Comparison of ENCODE assay signal across 9 cellular contexts in genomic region chr11:31798057-31799035, GRCh38. TPM values are rescaled to one million over a fixed set of nuclear protein-coding genes. Genes with fewer than 3 reads are reported as not detected.
A peak's percentile ranks its signal among the peaks of the same experiment; 100 is the strongest.
DNase-seq lines count a peak whose midpoint lies in the region; ATAC-seq, FAIRE-seq and TF ChIP-seq lines count a peak whose summit lies in the region.
"Had no signal": no experiment of that assay in that cellular context is flagged by ENCODE, and none has a peak within 500 bp of the region (broad histone marks: within the 10 kb centered on the region; RNA-seq: fewer than 3 reads in every experiment).

No MANE protein-coding gene starts in this region.

- H3K27me3 ChIP-seq in keratinocyte (ENCODE audit: control insufficient read depth, extremely low read depth, insufficient read depth, low read length) (peaks cover 72% of the 10 kb centered on the region), HAP-1 (ENCODE audit: low read depth) (no peaks in the 10 kb centered on the region)

- dilution Hi-C loops in keratinocyte (cut with MboI; ENCODE audit: extremely low pct_ligation_motif_present, low sequenced_read_pairs) = no loop called here

- in situ Hi-C loops in ACHN (cut with HindIII; ENCODE audit: low pct_ligation_motif_present, low pct_unique_long_range_greater_than_20kb, low sequenced_read_pairs) (no loop called here), HAP-1 (cut with MboI; ENCODE audit: low sequenced_read_pairs) (no loop called here)

- H3K9ac ChIP-seq in keratinocyte (ENCODE audit: control insufficient read depth, extremely low read depth, insufficient read depth, low read length) = no peak overlapping the region

- TF ChIP-seq CTCF in AG09319 (IDR thresholded peaks at IDR 0.05; ENCODE audit: low read depth, low read length) = peak; percentile 29
- peak; percentile 11 for TF ChIP-seq CTCF in GM20000 (IDR thresholded peaks at IDR 0.05; ENCODE audit: extremely low read depth, missing control alignments)
- peak; percentile 26 to 40 (median 28) for TF ChIP-seq CTCF in keratinocyte (optimal IDR thresholded peaks at IDR 0.05 in 1 of 3, IDR thresholded peaks at IDR 0.05 in 1 of 3, conservative IDR thresholded peaks at IDR 0.05 in 1 of 3; ENCODE audit: extremely low read depth in 1 of 3, insufficient read depth in 2 of 3, low read length in 3 of 3)

- peak overlapping the region in 1 of 3 experiments; percentile 20 for H3K4me3 ChIP-seq in keratinocyte (ENCODE audit: control insufficient read depth in 2 of 3, extremely low read depth in 1 of 3, insufficient read depth in 2 of 3, low read depth in 1 of 3, low read length in 3 of 3)
- H3K4me3 ChIP-seq in HAP-1 = no peak overlapping the region

- no peaks in the 10 kb centered on the region for H3K79me2 ChIP-seq in keratinocyte (ENCODE audit: control insufficient read depth, insufficient read depth, low read length)

- DNase-seq in AG09319 (ENCODE audit: extremely low read depth, low read depth) = no peak
- DNase-seq in GM20000 (ENCODE audit: low spot score) = peak; percentile 66
- no peak for DNase-seq in activated naive CD8-positive, alpha-beta T cell treated with anti-CD3 and anti-CD28 coated beads for 36 hours
- no peak for DNase-seq in keratinocyte (ENCODE audit: low read depth, low spot score)
- DNase-seq in ACHN = no peak
- DNase-seq in HPDE6-E6E7 (ENCODE audit: extremely low spot score) = no peak
- DNase-seq in HAP-1 (ENCODE audit: low spot score in 2 of 2) = no peak

- H3K4me1 ChIP-seq in keratinocyte (ENCODE audit: control insufficient read depth, extremely low read depth, insufficient read depth, low read length) (peaks cover 4% of the 10 kb centered on the region), HAP-1 (no peaks in the 10 kb centered on the region)

- peaks cover 25% of the 10 kb centered on the region for H3K9me3 Mint-ChIP-seq in activated naive CD8-positive, alpha-beta T cell treated with anti-CD3 and anti-CD28 coated beads for 36 hours

- H4K20me1 ChIP-seq in keratinocyte (ENCODE audit: control insufficient read depth, extremely low read depth, insufficient read depth, low read length) = no peaks in the 10 kb centered on the region

- H3K9me3 ChIP-seq in keratinocyte (ENCODE audit: control insufficient read depth, low read depth, low read length) (no peaks in the 10 kb centered on the region), HAP-1 (no peaks in the 10 kb centered on the region)

- no peak overlapping the region for H3K27ac ChIP-seq in keratinocyte (ENCODE audit: control insufficient read depth, insufficient read depth, low read length)

- ATAC-seq in GM21528 (IDR thresholded peaks at IDR 0.05; ENCODE audit: low FRiP score, unreplicated experiment) = no peak

- H3K4me3 Mint-ChIP-seq in activated naive CD8-positive, alpha-beta T cell treated with anti-CD3 and anti-CD28 coated beads for 36 hours = peak overlapping the region; percentile 42

- H3K27me3 Mint-ChIP-seq in activated naive CD8-positive, alpha-beta T cell treated with anti-CD3 and anti-CD28 coated beads for 36 hours = peaks cover 99% of the 10 kb centered on the region

- peak overlapping the region; percentile 70 for H3K27ac Mint-ChIP-seq in activated naive CD8-positive, alpha-beta T cell treated with anti-CD3 and anti-CD28 coated beads for 36 hours

- FAIRE-seq in keratinocyte (lab: Jason Lieb, UNC) = no peak

- H3K4me2 ChIP-seq in keratinocyte (ENCODE audit: control insufficient read depth, extremely low read depth, insufficient read depth, low read depth, low read length) = peak overlapping the region; percentile 58

- peaks cover 24% of the 10 kb centered on the region for H3K4me1 Mint-ChIP-seq in activated naive CD8-positive, alpha-beta T cell treated with anti-CD3 and anti-CD28 coated beads for 36 hours

- H3K9me1 ChIP-seq in keratinocyte (ENCODE audit: control insufficient read depth, extremely low read depth, insufficient read depth, low read length) = no peaks in the 10 kb centered on the region

- H3K36me3 Mint-ChIP-seq in activated naive CD8-positive, alpha-beta T cell treated with anti-CD3 and anti-CD28 coated beads for 36 hours = peaks cover 16% of the 10 kb centered on the region

- H3K36me3 ChIP-seq in keratinocyte (ENCODE audit: control insufficient read depth in 2 of 2, extremely low read depth in 1 of 2, insufficient read depth in 2 of 2, low read length in 2 of 2) = no peaks in the 10 kb centered on the region
- no peaks in the 10 kb centered on the region for H3K36me3 ChIP-seq in HAP-1 (replicated peaks)

- H2AFZ ChIP-seq in keratinocyte (ENCODE audit: control insufficient read depth, low read length) = no peak overlapping the region

RNA-seq across cellular contexts. Expression of gene PAX6, which starts 12.8 kb away (rescaled TPM):
- not detected for total RNA-seq in activated naive CD8-positive, alpha-beta T cell treated with anti-CD3 and anti-CD28 coated beads for 36 hours
- polyA plus RNA-seq in keratinocyte = 0.12 to 0.15 TPM in 2 of 3 replicates, not detected in the other
- polyA plus RNA-seq in keratinocyte (2011; ENCODE audit: low read depth) = not detected
- not detected in 2 replicates for polyA plus RNA-seq in keratinocyte (2011; cell fraction: cytosol; rRNA removed)
- 0.15 and 0.23 TPM in 2 replicates for polyA plus RNA-seq in keratinocyte (2011; cell fraction: nucleus; rRNA removed)
- polyA plus RNA-seq in keratinocyte (2012; ENCODE audit: low replicate concordance) = not detected in 2 replicates
- not detected in 3 replicates for polyA minus RNA-seq in keratinocyte
- not detected for polyA minus RNA-seq in keratinocyte (2011; cell fraction: cytosol; rRNA and poly(A)+ RNA removed)
- polyA minus RNA-seq in keratinocyte (2011; cell fraction: nucleus; rRNA and poly(A)+ RNA removed) = not detected in 2 replicates
- total RNA-seq: subcutaneous adipose tissue had no signal
